25 cellular contexts compared by ENCODE assay signal in the genomic region with DNA sequence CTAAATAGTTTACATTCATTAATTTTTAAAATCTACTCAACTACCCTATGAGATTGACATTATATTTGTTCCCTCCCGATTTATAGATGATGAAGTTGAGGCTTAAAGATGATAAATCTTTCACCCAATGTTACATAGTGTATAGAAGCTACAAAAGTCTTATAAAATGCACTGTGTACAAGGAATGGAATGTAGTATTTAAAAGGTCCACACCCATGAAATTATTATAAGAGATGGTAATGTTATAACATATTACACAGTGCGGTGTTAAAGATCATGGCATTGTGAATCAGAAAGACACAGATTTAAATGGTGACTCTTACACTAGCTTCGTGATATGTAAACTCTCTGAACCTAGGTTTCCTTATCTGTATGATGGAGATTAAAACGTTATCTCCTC.
"Had no signal": no experiment of that assay in that cellular context is flagged by ENCODE, and none has a peak within 500 bp of the region (broad histone marks: within the 10 kb centered on the region; RNA-seq: fewer than 3 reads in every experiment).

No MANE protein-coding gene starts in this region.

- H3K27me3 ChIP-seq: colonic mucosa, dorsolateral prefrontal cortex, esophagus muscularis mucosa, esophagus squamous epithelium, gastrocnemius medialis, gastroesophageal sphincter, heart left ventricle, heart right ventricle, hepatocyte had no signal

- H3K4me2 ChIP-seq: hepatocyte had no signal

- H3K4me1 Mint-ChIP-seq: endodermal cell had no signal

- H3K9me3 ChIP-seq: colonic mucosa, esophagus muscularis mucosa, esophagus squamous epithelium, gastrocnemius medialis had no signal

- H3K79me2 ChIP-seq: hepatocyte had no signal

- ATAC-seq: effector memory CD8-positive, alpha-beta T cell; esophagus mucosa; gastrocnemius medialis; gastroesophageal sphincter; heart left ventricle; heart right ventricle had no signal

- H3K4me3 ChIP-seq: colonic mucosa, coronary artery, dorsolateral prefrontal cortex, esophagus muscularis mucosa, esophagus squamous epithelium, gastrocnemius medialis, gastroesophageal sphincter, heart left ventricle, heart right ventricle, hepatocyte had no signal

- H3K4me1 ChIP-seq: colonic mucosa, esophagus muscularis mucosa, esophagus squamous epithelium, gastrocnemius medialis, gastroesophageal sphincter, heart left ventricle, heart right ventricle had no signal

- H3K27me3 Mint-ChIP-seq: dendritic cell treated with granulocyte-macrophage colony-stimulating factor and Interleukin-4, amounts not matched to agents 40 ng/mL and 50 ng/mL, for 4 days; effector memory CD8-positive, alpha-beta T cell had no signal

- H3K9me3 Mint-ChIP-seq: endodermal cell had no signal

- H2AFZ ChIP-seq: hepatocyte had no signal

- H3K27ac Mint-ChIP-seq: dendritic cell treated with granulocyte-macrophage colony-stimulating factor and Interleukin-4, amounts not matched to agents 40 ng/mL and 50 ng/mL, for 4 days; effector memory CD8-positive, alpha-beta T cell; endodermal cell had no signal

- H3K4me3 Mint-ChIP-seq: dendritic cell treated with granulocyte-macrophage colony-stimulating factor and Interleukin-4, amounts not matched to agents 40 ng/mL and 50 ng/mL, for 4 days; effector memory CD8-positive, alpha-beta T cell; endodermal cell had no signal

- DNase-seq: colonic mucosa; cortex of kidney; dermis blood vessel endothelial cell; dorsolateral prefrontal cortex; effector CD4-positive, alpha-beta T cell; effector CD8-positive, alpha-beta T cell; effector memory CD4-positive, alpha-beta T cell; effector memory CD8-positive, alpha-beta T cell; endodermal cell; erythroblast; esophagus squamous epithelium; foreskin fibroblast; foreskin melanocyte; gastrocnemius medialis; glutamatergic neuron; head of caudate nucleus; heart left ventricle; heart right ventricle had no signal

- H3K36me3 ChIP-seq: colonic mucosa, esophagus muscularis mucosa, esophagus squamous epithelium, gastrocnemius medialis, gastroesophageal sphincter, heart left ventricle, heart right ventricle had no signal

- H3K27ac ChIP-seq: colonic mucosa, coronary artery, dorsolateral prefrontal cortex, epithelial cell of prostate, esophagus muscularis mucosa, esophagus squamous epithelium, gastrocnemius medialis, gastroesophageal sphincter, heart left ventricle, heart right ventricle, hepatocyte had no signal
